8 cellular contexts compared by ENCODE assay signal in the genomic region with DNA sequence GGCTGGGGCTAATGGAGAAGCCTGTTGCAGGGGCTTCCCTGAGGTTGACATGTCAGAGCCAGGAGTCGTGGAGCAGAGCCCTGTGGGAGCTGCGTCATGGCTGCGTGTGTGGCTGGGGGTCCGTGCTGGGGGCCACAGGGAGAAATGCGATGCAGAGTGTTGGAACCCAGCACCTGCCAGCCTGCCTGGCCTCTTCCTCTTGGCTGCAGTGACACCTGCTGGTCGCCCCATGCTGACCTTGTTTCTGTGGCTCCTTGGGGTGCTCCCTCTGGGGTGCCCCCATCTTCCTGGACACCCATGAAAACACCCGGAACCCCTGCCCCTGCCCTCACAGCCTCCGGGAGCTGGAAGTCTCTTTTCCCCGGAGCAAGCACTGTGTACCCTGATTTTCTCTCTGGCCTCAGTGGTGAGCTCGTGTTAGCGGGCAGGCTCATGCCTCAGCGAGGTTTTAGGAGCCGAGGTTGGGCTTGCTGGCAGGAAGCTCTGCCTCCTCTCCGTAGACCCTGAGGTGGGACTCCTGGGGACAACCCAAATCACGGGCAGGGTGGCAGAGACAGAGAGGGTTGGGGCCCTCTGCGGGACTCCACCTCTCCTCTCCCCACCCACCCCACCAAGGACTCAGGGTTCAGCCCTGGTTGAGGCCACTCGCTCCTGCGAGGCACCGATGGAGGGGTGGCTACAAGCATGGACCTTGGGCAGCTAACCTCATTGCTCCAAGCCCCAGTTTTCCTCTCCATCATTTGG.
A peak's percentile ranks its signal among the peaks of the same experiment; 100 is the strongest.
DNase-seq lines count a peak whose midpoint lies in the region; ATAC-seq and TF ChIP-seq lines count a peak whose summit lies in the region.

No MANE protein-coding gene starts in this region.

- H3K36me3 ChIP-seq in PC-3 (ENCODE audit: low read depth, low read length): no peaks in the 10 kb centered on the region
- H3K36me3 ChIP-seq in naive thymus-derived CD4-positive, alpha-beta T cell (ENCODE audit: control insufficient read depth in 2 of 3, insufficient read depth in 3 of 3, low read length in 3 of 3): no peaks in the 10 kb centered on the region

- H3K4me1 Mint-ChIP-seq in progenitor cell of endocrine pancreas (ENCODE audit: low read depth): peaks cover 5% of the 10 kb centered on the region
- H3K4me1 Mint-ChIP-seq in naive thymus-derived CD4-positive, alpha-beta T cell: peaks cover 0 to 2% (median 0%) of the 10 kb centered on the region in 7 donors

- peaks cover 48% of the 10 kb centered on the region for H3K27me3 Mint-ChIP-seq in progenitor cell of endocrine pancreas
- H3K27me3 Mint-ChIP-seq in naive thymus-derived CD4-positive, alpha-beta T cell: peaks cover 0 to 34% (median 11%) of the 10 kb centered on the region in 5 donors

- H3K4me1 ChIP-seq in PC-3 (ENCODE audit: insufficient read depth, low read length): no peaks in the 10 kb centered on the region
- H3K4me1 ChIP-seq in naive thymus-derived CD4-positive, alpha-beta T cell (ENCODE audit: control insufficient read depth in 2 of 2, insufficient read depth in 2 of 2, low read length in 2 of 2): no peaks in the 10 kb centered on the region

- H3K9me3 Mint-ChIP-seq in progenitor cell of endocrine pancreas (ENCODE audit: low read depth): no peaks in the 10 kb centered on the region
- peaks cover 0 to 3% (median 0%) of the 10 kb centered on the region in 11 donors for H3K9me3 Mint-ChIP-seq in naive thymus-derived CD4-positive, alpha-beta T cell

- no peak overlapping the region; the same call in 1 of the 2 replicates for H3K9ac ChIP-seq in PC-3 (ENCODE audit: low read length)

- POLR2A ChIA-PET in PC-3 (lab: Charles Lee; ENCODE audit: unreplicated experiment): no interaction called here
- POLR2A ChIA-PET in naive thymus-derived CD4-positive, alpha-beta T cell (lab: Charles Lee): no interaction called here

- H3K4me3 Mint-ChIP-seq in progenitor cell of endocrine pancreas (ENCODE audit: low read depth): no peak overlapping the region
- H3K4me3 Mint-ChIP-seq in naive thymus-derived CD4-positive, alpha-beta T cell: no peak overlapping the region

- no peak overlapping the region for H2AFZ ChIP-seq in PC-3 (ENCODE audit: low read length)

- DNase-seq in GM10266 (ENCODE audit: extremely low spot score) (peak; percentile 68), PC-3 (peak; percentile 26), fibroblast of peridontal ligament (ENCODE audit: extremely low read depth) (peak; percentile 28), progenitor cell of endocrine pancreas (ENCODE audit: low spot score, unreplicated experiment) (no peak), DMS114 treated with DMSO at 0.1 percent for 48 hours (lab: John Stamatoyannopoulos, UW; ENCODE audit: unreplicated experiment) (no peak), NCI-H2081 treated with DMSO at 0.1 percent for 48 hours (lab: John Stamatoyannopoulos, UW) (no peak)
- no peak for DNase-seq in naive thymus-derived CD4-positive, alpha-beta T cell

- CTCF ChIA-PET in PC-3 (lab: Charles Lee): interaction anchor here (1.6 kb wide), 1 partner anchor 104 kb away, joined by 12 read pairs; a partner anchor contains a TSS
- CTCF ChIA-PET in naive thymus-derived CD4-positive, alpha-beta T cell (lab: Charles Lee): no interaction called here

- intact Hi-C loops in PC-3 (cut with micrococcal nuclease): loop anchor here (1.0 kb wide), 1 partner anchor 104 kb away; a partner anchor contains a TSS
- intact Hi-C loops in naive thymus-derived CD4-positive, alpha-beta T cell (cut with micrococcal nuclease): no loop called here

- H3K36me3 Mint-ChIP-seq in progenitor cell of endocrine pancreas (ENCODE audit: insufficient read depth): no peaks in the 10 kb centered on the region
- no peaks in the 10 kb centered on the region for H3K36me3 Mint-ChIP-seq in naive thymus-derived CD4-positive, alpha-beta T cell

- no peaks in the 10 kb centered on the region for H3K9me2 ChIP-seq in PC-3 (replicated peaks; ENCODE audit: low read length)

- TF ChIP-seq CTCF in GM10266 (IDR thresholded peaks at IDR 0.05; ENCODE audit: control insufficient read depth, insufficient read depth, low read depth, missing control alignments) (peak; percentile 51), PC-3 (conservative IDR thresholded peaks at IDR 0.05; ENCODE audit: low read depth, low read length) (peak; percentile 77), progenitor cell of endocrine pancreas (IDR thresholded peaks at IDR 0.05; ENCODE audit: unreplicated experiment) (peak; percentile 55)

- H4K20me1 ChIP-seq in PC-3 (ENCODE audit: low read length): no peaks in the 10 kb centered on the region

- H3K27ac Mint-ChIP-seq in progenitor cell of endocrine pancreas: no peak overlapping the region
- no peak overlapping the region for H3K27ac Mint-ChIP-seq in naive thymus-derived CD4-positive, alpha-beta T cell

- no peaks in the 10 kb centered on the region for H3K9me3 ChIP-seq in PC-3 (ENCODE audit: low read length)
- H3K9me3 ChIP-seq in naive thymus-derived CD4-positive, alpha-beta T cell (ENCODE audit: control insufficient read depth in 2 of 3, low read length in 3 of 3): no peaks in the 10 kb centered on the region

- H3F3A ChIP-seq in PC-3 (ENCODE audit: low read length, unreplicated experiment): no peaks in the 10 kb centered on the region

- H3K27me3 ChIP-seq in PC-3 (ENCODE audit: low read length): no peaks in the 10 kb centered on the region
- H3K27me3 ChIP-seq in naive thymus-derived CD4-positive, alpha-beta T cell (ENCODE audit: control insufficient read depth in 2 of 2, insufficient read depth in 2 of 2, low read length in 2 of 2): no peaks in the 10 kb centered on the region

- ATAC-seq in PC-3: peak; percentile 69
- ATAC-seq in GM21528 (IDR thresholded peaks at IDR 0.05; ENCODE audit: low FRiP score, unreplicated experiment): no peak
- no peak for ATAC-seq in naive thymus-derived CD4-positive, alpha-beta T cell

- no peaks in the 10 kb centered on the region for H3K79me2 ChIP-seq in PC-3 (ENCODE audit: low read length)

- no peak overlapping the region for H3K4me3 ChIP-seq in PC-3 (ENCODE audit: low read length)
- H3K4me3 ChIP-seq in naive thymus-derived CD4-positive, alpha-beta T cell (ENCODE audit: low read length): no peak overlapping the region

- H3K4me2 ChIP-seq in PC-3 (ENCODE audit: low read length): no peak overlapping the region

- no TSS peak for BruUV-seq in PC-3 (replicated peaks; lab: Mats Ljungman, UMichigan)

- H3K27ac ChIP-seq in PC-3 (ENCODE audit: low read length): peak overlapping the region; percentile 9; the same call in 1 of the 2 replicates
- H3K27ac ChIP-seq in naive thymus-derived CD4-positive, alpha-beta T cell (ENCODE audit: low read depth, low read length): no peak overlapping the region

Comparison
In these comparisons a context has a peak if more than half of its experiments do, and no peak if none do; other contexts are left out.
1. DNase-seq: peak in GM10266 (single experiment), PC-3 (single experiment) and fibroblast of peridontal ligament (single experiment); none in progenitor cell of endocrine pancreas (single experiment), DMS114 treated with DMSO at 0.1 percent for 48 hours (single experiment), naive thymus-derived CD4-positive, alpha-beta T cell (0 of 9) and NCI-H2081 treated with DMSO at 0.1 percent for 48 hours (single experiment).
2. Peak in every context shown above with its lines, with median percentiles within 50 percentile points of each other: CTCF ChIP-seq.